ENCODE assay signal across 15 cellular contexts in the genomic region with DNA sequence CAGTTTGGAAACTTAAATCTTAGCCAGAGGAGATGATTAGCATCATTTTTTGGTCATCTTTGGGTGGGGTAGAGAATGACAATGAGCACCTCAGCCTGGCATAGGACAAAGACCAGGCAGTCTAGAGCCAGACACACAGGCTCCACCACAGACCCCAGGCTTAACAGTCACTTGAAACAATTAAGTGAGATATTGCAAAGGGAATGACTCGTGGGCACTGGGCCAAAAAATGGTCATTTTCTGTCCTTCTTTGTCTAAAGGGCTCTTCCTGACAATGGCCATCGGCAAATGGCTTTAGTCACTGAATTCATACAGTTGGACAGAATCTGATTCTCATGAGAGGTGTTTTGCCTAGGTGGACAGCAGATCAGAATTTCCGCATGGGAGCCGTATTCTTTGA.
"Had no signal": no experiment of that assay in that cellular context is flagged by ENCODE, and none has a peak within 500 bp of the region (broad histone marks: within the 10 kb centered on the region; RNA-seq: fewer than 3 reads in every experiment).

No MANE protein-coding gene starts in this region.

- H3K4me1 Mint-ChIP-seq: stimulated activated effector memory CD8-positive, alpha-beta T cell treated with anti-CD3 and anti-CD28 coated beads, Interleukin-12 subunit alpha, Interleukin-12 subunit beta, amount 100 ng/mL, for 72 hours had no signal

- H3K36me3 Mint-ChIP-seq: stimulated activated effector memory CD8-positive, alpha-beta T cell treated with anti-CD3 and anti-CD28 coated beads, Interleukin-12 subunit alpha, Interleukin-12 subunit beta, amount 100 ng/mL, for 72 hours had no signal

- H3K27ac Mint-ChIP-seq: activated CD8-positive, alpha-beta T cell treated with anti-CD3 and anti-CD28 coated beads, Interleukin-2, amount 10 ng/mL, durations not matched to agents 7 days and 5 days; stimulated activated effector memory CD8-positive, alpha-beta T cell treated with anti-CD3 and anti-CD28 coated beads, Interleukin-12 subunit alpha, Interleukin-12 subunit beta, amount 100 ng/mL, for 72 hours had no signal

- H3K36me3 ChIP-seq: cardiac muscle cell, esophagus squamous epithelium, upper lobe of left lung had no signal

- H3K27me3 ChIP-seq: esophagus squamous epithelium, upper lobe of left lung had no signal

- H3K4me3 Mint-ChIP-seq: activated CD8-positive, alpha-beta T cell treated with anti-CD3 and anti-CD28 coated beads, Interleukin-2, amount 10 ng/mL, durations not matched to agents 7 days and 5 days; stimulated activated effector memory CD8-positive, alpha-beta T cell treated with anti-CD3 and anti-CD28 coated beads, Interleukin-12 subunit alpha, Interleukin-12 subunit beta, amount 100 ng/mL, for 72 hours had no signal

- ATAC-seq: activated CD8-positive, alpha-beta T cell treated with anti-CD3 and anti-CD28 coated beads, Interleukin-2, amount 10 ng/mL, durations not matched to agents 7 days and 5 days; left ventricle myocardium superior; right cardiac atrium; stimulated activated effector memory CD8-positive, alpha-beta T cell treated with anti-CD3 and anti-CD28 coated beads, Interleukin-12 subunit alpha, Interleukin-12 subunit beta, amount 100 ng/mL, for 72 hours had no signal

- H3K27ac ChIP-seq: cardiac muscle cell had no signal

- DNase-seq: activated CD4-positive, alpha-beta T cell treated with anti-CD3 and anti-CD28 coated beads for 4 hours; activated CD8-positive, alpha-beta memory T cell treated with anti-CD3 and anti-CD28 coated beads, Interleukin-2, amount 50 U/mL, for 48 hours; activated CD8-positive, alpha-beta T cell treated with anti-CD3 and anti-CD28 coated beads, Interleukin-2, amount 10 ng/mL, durations not matched to agents 7 days and 5 days; activated naive CD4-positive, alpha-beta T cell; aorta; esophagus squamous epithelium; foreskin fibroblast; islet precursor cell; left ventricle myocardium superior; right cardiac atrium; T-helper 1 cell; upper lobe of left lung had no signal

- H3K9me3 Mint-ChIP-seq: stimulated activated effector memory CD8-positive, alpha-beta T cell treated with anti-CD3 and anti-CD28 coated beads, Interleukin-12 subunit alpha, Interleukin-12 subunit beta, amount 100 ng/mL, for 72 hours had no signal

- H3K4me3 ChIP-seq: cardiac muscle cell, esophagus squamous epithelium, smooth muscle cell, upper lobe of left lung had no signal

- H3K9me3 ChIP-seq: esophagus squamous epithelium, upper lobe of left lung had no signal
